ENCODE assay signal across 8 cellular contexts in genomic region chr16:79601978-79602609, GRCh38. TPM values are rescaled to one million over a fixed set of nuclear protein-coding genes. Genes with fewer than 3 reads are reported as not detected.
A peak's percentile ranks its signal among the peaks of the same experiment; 100 is the strongest.
DNase-seq lines count a peak whose midpoint lies in the region; ATAC-seq, FAIRE-seq and TF ChIP-seq lines count a peak whose summit lies in the region.

No MANE protein-coding gene starts in this region.

- H3K4me3 ChIP-seq in GM08714 (ENCODE audit: low read length) (peak overlapping the region; percentile 22; the same call in 1 of the 2 replicates), iPS-18c (ENCODE audit: insufficient read depth, low read depth, low read length) (peak overlapping the region; percentile 51), skeletal muscle cell (ENCODE audit: low read depth, low read length) (peak overlapping the region; percentile 56)

- FAIRE-seq in TTC549 (lab: Jason Lieb, UNC): peak; percentile 73

- CTCF ChIA-PET in MCF 10A (lab: Yijun Ruan, JAX): interaction anchor here (0.6 to 2.7 kb wide), 57 partner anchors 9 to 1489 kb away, joined by 3 to 15 read pairs (median 4); no protein-coding TSS in a partner anchor

- H3K36me3 Mint-ChIP-seq in MCF 10A (ENCODE audit: insufficient read depth, unreplicated experiment): no peaks in the 10 kb centered on the region

- peaks cover 14% of the 10 kb centered on the region for H3K4me1 Mint-ChIP-seq in MCF 10A (ENCODE audit: insufficient read depth, unreplicated experiment)

- POLR2A ChIA-PET in MCF 10A (lab: Yijun Ruan, JAX): interaction anchor here (0.5 to 1.8 kb wide), 24 partner anchors 8 to 934 kb away, joined by 3 to 9 read pairs (median 3); no protein-coding TSS in a partner anchor

- ATAC-seq in HG03457 (IDR thresholded peaks at IDR 0.05; ENCODE audit: unreplicated experiment) (no peak), HG02763 (IDR thresholded peaks at IDR 0.05; ENCODE audit: unreplicated experiment) (no peak)

- BruUV-seq in MCF 10A (replicated peaks; lab: Mats Ljungman, UMichigan): no TSS peak

- H3K9me3 Mint-ChIP-seq in MCF 10A (ENCODE audit: unreplicated experiment): no peaks in the 10 kb centered on the region

- peak; percentile 77 for TF ChIP-seq CTCF in MCF 10A (IDR thresholded peaks at IDR 0.05; ENCODE audit: unreplicated experiment)

- peaks cover 2% of the 10 kb centered on the region for H3K9me3 ChIP-seq in iPS-18c (ENCODE audit: control insufficient read depth, insufficient read depth, low read length)

- peak overlapping the region; percentile 84 for H3K4me3 Mint-ChIP-seq in MCF 10A (ENCODE audit: unreplicated experiment)

- DNase-seq in NCI-H146 (lab: John Stamatoyannopoulos, UW) (peak; percentile 48), MCF 10A (ENCODE audit: unreplicated experiment) (peak; percentile 86), skeletal muscle cell (ENCODE audit: low read depth) (peak; percentile 12)

- H3K27me3 Mint-ChIP-seq in MCF 10A (ENCODE audit: insufficient read depth, unreplicated experiment): no peaks in the 10 kb centered on the region

- H3K27ac Mint-ChIP-seq in MCF 10A (ENCODE audit: low read depth, unreplicated experiment): no peak overlapping the region

- intact Hi-C loops in MCF 10A (cut with micrococcal nuclease): loop anchor here (1.0 to 5.0 kb wide), 10 partner anchors 155 to 1480 kb away; no protein-coding TSS in a partner anchor

RNA-seq across cellular contexts. Expression of gene MAF, which starts 1.6 kb away (rescaled TPM):
- 0.47 and 0.96 TPM in 2 replicates for total RNA-seq in MCF 10A (2022)

Comparison
In these comparisons a context has a peak if more than half of its experiments do, and no peak if none do; other contexts are left out.
1. DNase-seq: peak in every context shown above with its lines; median percentile 86 in MCF 10A; 48 in NCI-H146; 12 in skeletal muscle cell.